17 cellular contexts compared by ENCODE assay signal in genomic region chr7:82141427-82141826, GRCh38.
DNase-seq lines count a peak whose midpoint lies in the region; ATAC-seq, FAIRE-seq and TF ChIP-seq lines count a peak whose summit lies in the region.
"Had no signal": no experiment of that assay in that cellular context is flagged by ENCODE, and none has a peak within 500 bp of the region (broad histone marks: within the 10 kb centered on the region; RNA-seq: fewer than 3 reads in every experiment).

No MANE protein-coding gene starts in this region.

- H3K4me2 ChIP-seq in IMR-90 (ENCODE audit: low read depth, low read length) (peak overlapping the region; percentile 72), GM12878 (ENCODE audit: control insufficient read depth, insufficient read depth) (no peak overlapping the region)
- H3K4me2 ChIP-seq: KMS-11 had no signal

- no peak overlapping the region for H4K5ac ChIP-seq in IMR-90 (ENCODE audit: low read depth, low read length)

- H3K36me3 ChIP-seq in IMR-90 (ENCODE audit: control insufficient read depth, insufficient read depth, low read length), result no peaks in the 10 kb centered on the region
- H3K36me3 ChIP-seq in GM12878 (ENCODE audit: control insufficient read depth in 2 of 2, insufficient read depth in 2 of 2, low read length in 1 of 2), result no peaks in the 10 kb centered on the region
- no peaks in the 10 kb centered on the region for H3K36me3 ChIP-seq in Peyer's patch
- H3K36me3 ChIP-seq: MG63 had no signal

- H3K18ac ChIP-seq in IMR-90 (ENCODE audit: low read depth, low read length), result no peak overlapping the region

- H3K56ac ChIP-seq in IMR-90 (ENCODE audit: extremely low read depth, insufficient read depth, low read length), result no peak overlapping the region

- H2AFZ ChIP-seq in IMR-90 (replicated peaks; ENCODE audit: low read length, poor library complexity) (no peak overlapping the region), GM12878 (ENCODE audit: control insufficient read depth, low read depth, low read length) (no peak overlapping the region)

- TF ChIP-seq EP300 in GM12878 (IDR thresholded peaks at IDR 0.05; ENCODE audit: borderline replicate concordance in 1 of 2, control insufficient read depth in 1 of 2, low read depth in 2 of 2, low read length in 2 of 2), result no peak

- no peak for TF ChIP-seq CTCF in AG09309 (IDR thresholded peaks at IDR 0.05; ENCODE audit: control insufficient read depth, insufficient read depth, low read depth, low read length, missing control alignments)
- TF ChIP-seq CTCF in IMR-90 (conservative IDR thresholded peaks at IDR 0.05; ENCODE audit: low read depth, low read length), result no peak
- TF ChIP-seq CTCF in GM12878 (IDR thresholded peaks at IDR 0.05 in 2 of 3, conservative IDR thresholded peaks at IDR 0.05 in 1 of 3; ENCODE audit: control insufficient read depth in 2 of 3, extremely low read depth in 1 of 3, insufficient read depth in 1 of 3, low read depth in 3 of 3, low read length in 3 of 3), result no peak
- TF ChIP-seq CTCF in Peyer's patch (IDR thresholded peaks at IDR 0.05), result no peak

- H3K9me3 ChIP-seq in IMR-90 (ENCODE audit: control insufficient read depth, insufficient read depth, low read length), result no peaks in the 10 kb centered on the region
- no peaks in the 10 kb centered on the region for H3K9me3 ChIP-seq in GM12878 (replicated peaks; ENCODE audit: control insufficient read depth, insufficient read depth, low read length)
- no peaks in the 10 kb centered on the region for H3K9me3 ChIP-seq in Peyer's patch
- H3K9me3 ChIP-seq: MG63 had no signal

- H2AK5ac ChIP-seq in IMR-90 (ENCODE audit: low read depth, low read length), result peak overlapping the region; percentile 39; the same call in 1 of the 2 replicates

- H4K20me1 ChIP-seq in IMR-90 (ENCODE audit: insufficient read depth, low read length) (no peaks in the 10 kb centered on the region), GM12878 (ENCODE audit: control insufficient read depth, insufficient read depth) (no peaks in the 10 kb centered on the region)

- H2BK5ac ChIP-seq in IMR-90 (ENCODE audit: low read depth, low read length, poor library complexity, severe bottlenecking), result no peak overlapping the region

- H3K4me1 ChIP-seq in IMR-90 (ENCODE audit: control insufficient read depth, insufficient read depth, low read length) (peaks cover 2% of the 10 kb centered on the region; the same call in 1 of the 2 replicates), GM12878 (ENCODE audit: control insufficient read depth, insufficient read depth, low read length) (no peaks in the 10 kb centered on the region), Peyer's patch (no peaks in the 10 kb centered on the region)

- no peak overlapping the region for H2BK20ac ChIP-seq in IMR-90 (ENCODE audit: low read depth, low read length)

- H3K4me3 ChIP-seq in AG09309 (ENCODE audit: control insufficient read depth, low read depth, low read length), result no peak overlapping the region
- no peak overlapping the region for H3K4me3 ChIP-seq in IMR-90 (ENCODE audit: insufficient read depth, low read depth, low read length)
- no peak overlapping the region for H3K4me3 ChIP-seq in GM12878
- no peak overlapping the region for H3K4me3 ChIP-seq in Peyer's patch
- H3K4me3 ChIP-seq: MG63 had no signal

- dilution Hi-C loops in IMR-90 (cut with HindIII; ENCODE audit: low sequenced_read_pairs, unreplicated experiment), result no loop called here

- H2AK9ac ChIP-seq in IMR-90 (replicated peaks; ENCODE audit: low read depth, low read length, poor library complexity), result no peak overlapping the region

- in situ Hi-C loops in IMR-90 (cut with MboI; ENCODE audit: low sequenced_read_pairs) (no loop called here), GM12878 (cut with MboI) (no loop called here)

- FAIRE-seq in GM12878 (lab: Jason Lieb, UNC), result no peak
- FAIRE-seq: A204.1, HepG2 had no signal

- H2BK120ac ChIP-seq in IMR-90 (ENCODE audit: low read depth, low read length), result no peak overlapping the region

- 0 out of 4 replicates have a peak overlapping the region, but pooled peaks of 1 of the 2 experiments have one; percentile 25 for H4K8ac ChIP-seq in IMR-90 (ENCODE audit: low read depth in 2 of 2, low read length in 2 of 2)

- no peak overlapping the region for H4K91ac ChIP-seq in IMR-90 (ENCODE audit: insufficient read depth, low read depth, low read length)

- no peak overlapping the region for H3K23ac ChIP-seq in IMR-90 (ENCODE audit: low read depth, low read length)

- CTCF ChIA-PET in IMR-90 (lab: Yijun Ruan, JAX), result interaction anchor here (1.1 kb wide), 1 partner anchor 112 kb away, joined by 3 read pairs; no protein-coding TSS in a partner anchor
- CTCF ChIA-PET in GM12878 (lab: Yijun Ruan, JAX), result interaction anchor here (0.5 to 1.6 kb wide), 7 partner anchors 9 to 362 kb away, joined by 3 to 5 read pairs (median 4); no protein-coding TSS in a partner anchor

- no peak overlapping the region for H3K9ac ChIP-seq in IMR-90 (ENCODE audit: low read depth, low read length)
- no peak overlapping the region for H3K9ac ChIP-seq in GM12878 (ENCODE audit: control insufficient read depth, insufficient read depth, low read length)
- H3K9ac ChIP-seq: KMS-11 had no signal

- SMC1A ChIA-PET in GM12878 (lab: Charles Lee; ENCODE audit: uncharacterized antibody, unreplicated experiment), result interaction anchor here (0.8 to 2.7 kb wide), 10 partner anchors 10 to 464 kb away, joined by 3 to 12 read pairs (median 4); no protein-coding TSS in a partner anchor

- H3K4ac ChIP-seq in IMR-90 (ENCODE audit: low read depth, low read length), result no peak overlapping the region

- POLR2A ChIA-PET in IMR-90 (lab: Charles Lee; ENCODE audit: unreplicated experiment) (interaction anchor here (0.6 kb wide), 1 partner anchor 1179 kb away, joined by 3 read pairs; no protein-coding TSS in a partner anchor), GM12878 (lab: Charles Lee) (interaction anchor here (1.0 kb wide), 1 partner anchor 83 kb away, joined by 3 read pairs; no protein-coding TSS in a partner anchor)

- TF ChIP-seq RAD21 in IMR-90 (IDR thresholded peaks at IDR 0.05; ENCODE audit: low read length) (no peak), GM12878 (IDR thresholded peaks at IDR 0.05; ENCODE audit: insufficient read depth, low read depth, low read length) (no peak)

- H3K79me2 ChIP-seq in GM12878 (ENCODE audit: control insufficient read depth, insufficient read depth, low read length), result no peaks in the 10 kb centered on the region

- RAD21 ChIA-PET in GM12878 (lab: Charles Lee; ENCODE audit: unreplicated experiment), result interaction anchor here (0.7 kb wide), 1 partner anchor 90 kb away, joined by 3 read pairs; no protein-coding TSS in a partner anchor

- intact Hi-C loops in IMR-90 (cut with micrococcal nuclease) (no loop called here), GM12878 (cut with micrococcal nuclease; ENCODE audit: unreplicated experiment) (no loop called here)

- DNase-seq in AG09309 (ENCODE audit: low read depth) (peak; percentile 18), IMR-90 (peak; percentile 70), GM12878 (ENCODE audit: low read depth, low spot score) (no peak), myocyte (ENCODE audit: low read depth) (peak; percentile 49), NCI-H2029 treated with DMSO at 0.1 percent for 48 hours (lab: John Stamatoyannopoulos, UW) (no peak), Peyer's patch (no peak)
- DNase-seq: COR-L47, MG63, NCI-H1105 treated with DMSO at 0.1 percent for 48 hours, NCI-H1694 treated with DMSO at 0.1 percent for 48 hours, NCI-H226, NCI-H524 treated with DMSO at 0.1 percent for 48 hours had no signal

- no peak overlapping the region for H3K27ac ChIP-seq in IMR-90 (ENCODE audit: insufficient read depth, low read length)
- H3K27ac ChIP-seq in GM12878 (ENCODE audit: control insufficient read depth, insufficient read depth), result no peak overlapping the region
- H3K27ac ChIP-seq in Peyer's patch, result no peak overlapping the region
- H3K27ac ChIP-seq: C4-2B, KMS-11 had no signal

- WGBS in IMR-90 (ENCODE audit: extremely low coverage in 2 of 2, insufficient read length in 1 of 2), 2 experiments, result no CpG with 5 or more reads among the region's 7 CpGs
- 19% methylated on average over 7 of the region's 7 CpGs for WGBS in GM12878 (ENCODE audit: insufficient coverage, insufficient replicate concordance, low lambda C conversion rate, missing lambda C conversion rate)

- BruUV-seq in IMR-90 (replicated peaks; lab: Mats Ljungman, UMichigan) (no TSS peak), GM12878 (replicated peaks; lab: Mats Ljungman, UMichigan) (no TSS peak)

- H3K27me3 ChIP-seq in IMR-90 (ENCODE audit: control insufficient read depth, insufficient read depth, low read length) (no peaks in the 10 kb centered on the region), GM12878 (replicated peaks in 1 of 2; ENCODE audit: control insufficient read depth in 2 of 2, insufficient read depth in 2 of 2, low read length in 1 of 2) (no peaks in the 10 kb centered on the region; a peak in 1 of 4 replicates), Peyer's patch (no peaks in the 10 kb centered on the region)
- H3K27me3 ChIP-seq: MG63 had no signal

- H3K14ac ChIP-seq in IMR-90 (replicated peaks; ENCODE audit: low read depth, low read length), result peak overlapping the region; percentile 42; the same call in 1 of the 2 replicates

- H3K9me1 ChIP-seq in IMR-90 (ENCODE audit: insufficient read depth, low read length), result no peaks in the 10 kb centered on the region

- TF ChIP-seq POLR2A in IMR-90 (IDR thresholded peaks at IDR 0.05; ENCODE audit: low read depth, low read length) (no peak), GM12878 (IDR thresholded peaks at IDR 0.05; ENCODE audit: low read depth, low read length) (no peak), Peyer's patch (IDR thresholded peaks at IDR 0.05) (no peak)

- H3K79me1 ChIP-seq in IMR-90 (ENCODE audit: low read depth in 1 of 2, low read length in 2 of 2), result no peaks in the 10 kb centered on the region

- ATAC-seq in IMR-90 (ENCODE audit: low read depth), result peak; percentile 75
- peak; percentile 88 for ATAC-seq in GM12878
- ATAC-seq in HG03457 (IDR thresholded peaks at IDR 0.05; ENCODE audit: unreplicated experiment), result no peak
- ATAC-seq: HepG2 had no signal

- no peak overlapping the region for H2BK15ac ChIP-seq in IMR-90 (ENCODE audit: low read depth, low read length)

TF ChIP-seq in IMR-90, 13 proteins besides CTCF, POLR2A, EP300 and RAD21 (continues in another document):
- TF ChIP-seq NFE2L2 (IDR thresholded peaks at IDR 0.05; ENCODE audit: low read depth, low read length), result no peak

TF ChIP-seq in GM12878, 131 proteins besides CTCF, POLR2A, EP300 and RAD21 (continues in another document):
- TF ChIP-seq MTA2 (IDR thresholded peaks at IDR 0.05; ENCODE audit: low read depth) (peak; percentile 63; the same call in 1 of the 2 replicates), KLF5 (IDR thresholded peaks at IDR 0.05; ENCODE audit: partially characterized antibody) (no peak), BCL11A (IDR thresholded peaks at IDR 0.05; ENCODE audit: low read depth, low read length) (no peak), IKZF1 (conservative IDR thresholded peaks at IDR 0.05) (peak; percentile 34; the same call in 1 of the 2 replicates), MYC (IDR thresholded peaks at IDR 0.05; ENCODE audit: insufficient read depth, insufficient read length, insufficient replicate concordance, low read length, severe bottlenecking) (no peak)

Comparison
In these comparisons a context has a peak if more than half of its experiments do, and no peak if none do; other contexts are left out.
1. DNase-seq: peak in AG09309 (single experiment), IMR-90 (single experiment) and myocyte (single experiment); none in GM12878 (single experiment), NCI-H2029 treated with DMSO at 0.1 percent for 48 hours (single experiment) and Peyer's patch (0 of 3).